ENCODE assay signal across 1 cellular context in the genomic region with DNA sequence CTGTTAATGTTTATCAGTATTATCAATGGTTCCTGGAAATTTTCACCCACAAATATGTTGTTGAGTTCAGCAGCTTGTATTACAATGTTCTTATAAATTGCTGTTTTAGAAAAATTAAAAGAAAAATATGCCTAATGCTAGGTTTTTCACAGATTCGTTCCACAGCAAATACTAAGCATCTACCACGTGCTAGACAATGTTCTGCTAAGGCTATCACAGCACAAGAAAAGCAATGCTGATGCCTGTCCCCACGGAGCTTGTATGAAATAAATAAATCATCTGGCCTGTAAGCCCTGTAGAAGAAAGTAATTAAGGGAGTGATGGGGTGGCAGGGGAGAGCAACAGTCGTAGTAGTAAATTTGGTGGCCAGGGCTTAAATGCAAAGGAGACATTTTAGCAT.
TF ChIP-seq lines count a peak whose summit lies in the region.

No MANE protein-coding gene starts in this region.

TF ChIP-seq in GM23338, 12 proteins besides CTCF, POLR2A, EP300 and RAD21 (continued from another document):
- TF ChIP-seq, protein P1, sequence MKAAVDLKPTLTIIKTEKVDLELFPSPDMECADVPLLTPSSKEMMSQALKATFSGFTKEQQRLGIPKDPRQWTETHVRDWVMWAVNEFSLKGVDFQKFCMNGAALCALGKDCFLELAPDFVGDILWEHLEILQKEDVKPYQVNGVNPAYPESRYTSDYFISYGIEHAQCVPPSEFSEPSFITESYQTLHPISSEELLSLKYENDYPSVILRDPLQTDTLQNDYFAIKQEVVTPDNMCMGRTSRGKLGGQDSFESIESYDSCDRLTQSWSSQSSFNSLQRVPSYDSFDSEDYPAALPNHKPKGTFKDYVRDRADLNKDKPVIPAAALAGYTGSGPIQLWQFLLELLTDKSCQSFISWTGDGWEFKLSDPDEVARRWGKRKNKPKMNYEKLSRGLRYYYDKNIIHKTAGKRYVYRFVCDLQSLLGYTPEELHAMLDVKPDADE (IDR thresholded peaks at IDR 0.05), result no peak
- TF ChIP-seq ZNF114 (CRISPR knock-in tag; IDR thresholded peaks at IDR 0.05), result no peak
